20 cellular contexts compared by ENCODE assay signal in genomic region chr6:53107091-53107490, GRCh38. TPM values are rescaled to one million over a fixed set of nuclear protein-coding genes. Genes with fewer than 3 reads are reported as not detected.
DNase-seq lines count a peak whose midpoint lies in the region; ATAC-seq and TF ChIP-seq lines count a peak whose summit lies in the region.
"Had no signal": no experiment of that assay in that cellular context is flagged by ENCODE, and none has a peak within 500 bp of the region (broad histone marks: within the 10 kb centered on the region; RNA-seq: fewer than 3 reads in every experiment).

No MANE protein-coding gene starts in this region.

- H3K36me3 Mint-ChIP-seq in T-helper 17 cell (ENCODE audit: low read depth), result peaks cover 4% of the 10 kb centered on the region

- H3K9me3 ChIP-seq in T-helper 17 cell (ENCODE audit: control insufficient read depth, low read length, poor library complexity, severe bottlenecking), result no peaks in the 10 kb centered on the region
- H3K9me3 ChIP-seq: neutrophil, sigmoid colon had no signal

- no peak for ATAC-seq in T-helper 17 cell
- ATAC-seq in HG02884 (IDR thresholded peaks at IDR 0.05; ENCODE audit: unreplicated experiment), result no peak
- ATAC-seq: esophagus mucosa had no signal

- no peaks in the 10 kb centered on the region for H3K4me1 Mint-ChIP-seq in T-helper 17 cell

- no peak overlapping the region for H3K4me3 ChIP-seq in retinal pigment epithelial cell (ENCODE audit: low read length)
- H3K4me3 ChIP-seq: sigmoid colon had no signal

- in situ Hi-C loops in G401 (cut with HindIII; ENCODE audit: low sequenced_read_pairs), result no loop called here

- H3K27me3 Mint-ChIP-seq in T-helper 17 cell, result no peaks in the 10 kb centered on the region
- H3K27me3 Mint-ChIP-seq: activated naive CD8-positive, alpha-beta T cell treated with anti-CD3 and anti-CD28 coated beads, Interleukin-2, amount 10 ng/mL, durations not matched to agents 7 days and 5 days had no signal

- DNase-seq in NCI-H146 (lab: John Stamatoyannopoulos, UW) (peak; percentile 57), NCI-H146 treated with DMSO at 0.1 percent for 48 hours (lab: John Stamatoyannopoulos, UW; ENCODE audit: unreplicated experiment) (no peak), RPMI7951 (ENCODE audit: low read depth) (peak; percentile 64), fibroblast of gingiva (ENCODE audit: low read depth) (peak; percentile 82), retinal pigment epithelial cell (ENCODE audit: low read depth) (peak; percentile 26), T-helper 17 cell (no peak), G401 (ENCODE audit: low spot score) (no peak)
- DNase-seq: 8988T; activated CD4-positive, alpha-beta T cell treated with anti-CD3 and anti-CD28 coated beads for 1 hour; activated naive CD8-positive, alpha-beta T cell treated with anti-CD3 and anti-CD28 coated beads, Interleukin-2, amount 10 ng/mL, durations not matched to agents 7 days and 5 days; activated T-cell treated with anti-CD3 and anti-CD28 coated beads, Interleukin-2, amount 50 U/mL, for 1 hour; NCI-H1436; NCI-H510A; sigmoid colon; stimulated activated CD4-positive, alpha-beta T cell treated with anti-CD3 and anti-CD28 coated beads, Interleukin-4, amount 100 ng/mL, for 24 hours; T-helper 2 cell had no signal

- H3K27ac Mint-ChIP-seq in T-helper 17 cell, result no peak overlapping the region
- H3K27ac Mint-ChIP-seq: activated naive CD8-positive, alpha-beta T cell treated with anti-CD3 and anti-CD28 coated beads, Interleukin-2, amount 10 ng/mL, durations not matched to agents 7 days and 5 days had no signal

- TF ChIP-seq CTCF in retinal pigment epithelial cell (conservative IDR thresholded peaks at IDR 0.05; ENCODE audit: low read depth, low read length), result no peak

- H3K4me3 Mint-ChIP-seq in T-helper 17 cell, result no peak overlapping the region
- H3K4me3 Mint-ChIP-seq: activated naive CD8-positive, alpha-beta T cell treated with anti-CD3 and anti-CD28 coated beads, Interleukin-2, amount 10 ng/mL, durations not matched to agents 7 days and 5 days had no signal

RNA-seq across cellular contexts. Expression of gene GCM1, which starts 41.5 kb away (rescaled TPM):
- not detected in 2 replicates for total RNA-seq in RPMI7951 (2014; rRNA removed; shearing (Covaris generic))
- total RNA-seq in T-helper 17 cell, result under 1 TPM in 1 of 2 donors, not detected in 1; 0.22 TPM
- not detected in 2 replicates for total RNA-seq in G401 (2014; rRNA removed; shearing (Covaris generic))
- total RNA-seq: esophagus mucosa, sigmoid colon, ureter had no signal

RNA-seq across cellular contexts. Expression of gene FBXO9, which starts 41.9 kb away (rescaled TPM):
- total RNA-seq in RPMI7951 (2014; rRNA removed; shearing (Covaris generic)), result 28.7 and 43.4 TPM in 2 replicates
- total RNA-seq in T-helper 17 cell, result 10 to 100 TPM; 59.0 to 68.6 TPM
- 31.6 and 46.3 TPM in 2 replicates for total RNA-seq in G401 (2014; rRNA removed; shearing (Covaris generic))

RNA-seq across cellular contexts. Expression of gene CILK1, which starts 45.5 kb away (rescaled TPM):
- total RNA-seq in RPMI7951 (2014; rRNA removed; shearing (Covaris generic)), result 16.0 and 19.0 TPM in 2 replicates
- total RNA-seq in T-helper 17 cell, result 1 to 10 TPM; 7.4 to 8.2 TPM
- 1.0 and 3.1 TPM in 2 replicates for total RNA-seq in G401 (2014; rRNA removed; shearing (Covaris generic))

Comparison
In these comparisons a context has a peak if more than half of its experiments do, and no peak if none do; other contexts are left out.
1. DNase-seq: peak in NCI-H146 (single experiment), RPMI7951 (single experiment), fibroblast of gingiva (single experiment) and retinal pigment epithelial cell (single experiment); none in NCI-H146 treated with DMSO at 0.1 percent for 48 hours (single experiment), T-helper 17 cell (0 of 3) and G401 (single experiment).